In the genomic region with DNA sequence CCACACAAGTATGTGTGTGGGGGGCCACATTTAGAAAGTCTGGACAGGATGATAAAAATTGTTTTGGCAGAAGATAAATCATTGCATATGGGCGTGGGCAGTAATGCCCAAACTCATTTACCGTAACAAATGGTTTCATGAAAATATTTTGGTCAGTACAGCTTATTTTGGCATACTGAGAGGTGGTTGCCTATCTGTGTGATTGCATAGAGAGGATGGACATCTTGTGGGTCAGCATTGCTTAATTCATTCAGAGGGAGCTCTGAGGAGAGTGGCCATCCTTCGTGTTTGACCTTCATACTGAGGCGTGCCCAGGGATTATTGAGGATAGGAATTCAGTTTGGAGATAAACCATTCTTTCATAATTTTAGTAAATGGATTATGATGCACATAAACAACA, we compare ENCODE assay signal across 19 cellular contexts.
A peak's percentile ranks its signal among the peaks of the same experiment; 100 is the strongest.
DNase-seq lines count a peak whose midpoint lies in the region; ATAC-seq and TF ChIP-seq lines count a peak whose summit lies in the region.
"Had no signal": no experiment of that assay in that cellular context is flagged by ENCODE, and none has a peak within 500 bp of the region (broad histone marks: within the 10 kb centered on the region; RNA-seq: fewer than 3 reads in every experiment).

No MANE protein-coding gene starts in this region.

- H3K36me3 ChIP-seq in CD8-positive, alpha-beta memory T cell (ENCODE audit: insufficient read depth, low read length): no peaks in the 10 kb centered on the region
- no peaks in the 10 kb centered on the region for H3K36me3 ChIP-seq in parathyroid adenoma (ENCODE audit: control insufficient read depth, insufficient read depth, low read length)
- H3K36me3 ChIP-seq: ovary, right lobe of liver, tibial artery had no signal

- H3K27ac ChIP-seq in CD8-positive, alpha-beta memory T cell (ENCODE audit: low read depth, low read length): no peak overlapping the region
- no peak overlapping the region for H3K27ac ChIP-seq in parathyroid adenoma
- H3K27ac ChIP-seq: PC-9, right lobe of liver had no signal

- no peak overlapping the region for H3K9ac ChIP-seq in parathyroid adenoma

- H3K9me3 Mint-ChIP-seq in CD8-positive, alpha-beta memory T cell: no peaks in the 10 kb centered on the region
- no peaks in the 10 kb centered on the region for H3K9me3 Mint-ChIP-seq in endothelial cell (ENCODE audit: unreplicated experiment)
- H3K9me3 Mint-ChIP-seq: activated naive CD8-positive, alpha-beta T cell treated with anti-CD3 and anti-CD28 coated beads, Interleukin-2, amount 10 ng/mL, durations not matched to agents 7 days and 5 days; activated T-helper 1 cell treated with anti-CD3 and anti-CD28 coated beads, Interleukin-12 subunit alpha, Interleukin-12 subunit beta, Interleukin-2, Interleukin-4 antibody, amounts not matched to agents 30 ng/mL and 10 ng/mL and 1 ng/mL, durations not matched to agents 14 hours and 24 hours and 36 hours had no signal

- peaks cover 0 to 2% (median 0%) of the 10 kb centered on the region in 3 donors for H3K36me3 Mint-ChIP-seq in CD8-positive, alpha-beta memory T cell
- no peaks in the 10 kb centered on the region for H3K36me3 Mint-ChIP-seq in endothelial cell (ENCODE audit: low read depth, unreplicated experiment)
- H3K36me3 Mint-ChIP-seq: activated naive CD8-positive, alpha-beta T cell treated with anti-CD3 and anti-CD28 coated beads, Interleukin-2, amount 10 ng/mL, durations not matched to agents 7 days and 5 days had no signal

- no peak overlapping the region for H3K4me3 ChIP-seq in CD8-positive, alpha-beta memory T cell (ENCODE audit: low read length)
- no peak overlapping the region for H3K4me3 ChIP-seq in parathyroid adenoma (ENCODE audit: low read depth, low read length)
- H3K4me3 ChIP-seq: ovary, PC-9 had no signal

- peaks cover 12 to 23% (median 15%) of the 10 kb centered on the region in 3 donors for H3K4me1 Mint-ChIP-seq in CD8-positive, alpha-beta memory T cell
- peaks cover 6% of the 10 kb centered on the region for H3K4me1 Mint-ChIP-seq in endothelial cell (ENCODE audit: unreplicated experiment)

- peaks cover 0 to 7% of the 10 kb centered on the region in 2 donors for H3K27me3 Mint-ChIP-seq in CD8-positive, alpha-beta memory T cell
- H3K27me3 Mint-ChIP-seq in endothelial cell (ENCODE audit: unreplicated experiment): peaks cover 4% of the 10 kb centered on the region

- POLR2A ChIA-PET in CD8-positive, alpha-beta memory T cell (lab: Charles Lee): no interaction called here

- peak overlapping the region in 5 of 7 donors; percentile 3 to 82 (median 32) for H3K4me3 Mint-ChIP-seq in CD8-positive, alpha-beta memory T cell
- no peak overlapping the region for H3K4me3 Mint-ChIP-seq in endothelial cell (ENCODE audit: unreplicated experiment)

- H3K9me3 ChIP-seq in CD8-positive, alpha-beta memory T cell (ENCODE audit: low read length): no peaks in the 10 kb centered on the region
- H3K9me3 ChIP-seq in parathyroid adenoma (ENCODE audit: control insufficient read depth, low read length): no peaks in the 10 kb centered on the region
- H3K9me3 ChIP-seq: ovary, right lobe of liver, tibial artery had no signal

- DNase-seq in CD8-positive, alpha-beta memory T cell: no peak
- DNase-seq in NCI-H226 (peak; percentile 45), fibroblast of peridontal ligament (ENCODE audit: extremely low read depth) (peak; percentile 37), endothelial cell (ENCODE audit: low spot score) (no peak), cardiac septum (ENCODE audit: low spot score) (no peak), NCI-H1436 treated with DMSO at 0.1 percent for 48 hours (lab: John Stamatoyannopoulos, UW) (no peak)
- DNase-seq: activated CD8-positive, alpha-beta memory T cell treated with anti-CD3 and anti-CD28 coated beads for 24 hours; activated naive CD8-positive, alpha-beta T cell treated with anti-CD3 and anti-CD28 coated beads, Interleukin-2, amount 10 ng/mL, durations not matched to agents 7 days and 5 days; AML-193; NCI-H1436; NCI-H82; ovary; PC-9; right lobe of liver; stimulated activated naive CD4-positive, alpha-beta T cell; tibial artery had no signal

- H3K4me2 ChIP-seq in parathyroid adenoma (ENCODE audit: low read length): no peak overlapping the region

- no peak for ATAC-seq in GM21528 (IDR thresholded peaks at IDR 0.05; ENCODE audit: low FRiP score, unreplicated experiment)

- TF ChIP-seq CTCF in parathyroid adenoma (IDR thresholded peaks at IDR 0.05) (no peak), endothelial cell (IDR thresholded peaks at IDR 0.05; ENCODE audit: unreplicated experiment) (no peak)

- CTCF ChIA-PET in CD8-positive, alpha-beta memory T cell (lab: Charles Lee): interaction anchor here (1.9 to 2.9 kb wide), 4 partner anchors 20 to 640 kb away, joined by 5 to 14 read pairs (median 10); partner anchors contain the start of gene ZBTB20

- H2AFZ ChIP-seq in parathyroid adenoma: peak overlapping the region; percentile 89
- H2AFZ ChIP-seq: PC-9 had no signal

- no peaks in the 10 kb centered on the region for H3K79me2 ChIP-seq in parathyroid adenoma

- H3K27ac Mint-ChIP-seq in CD8-positive, alpha-beta memory T cell: peak overlapping the region in 3 of 8 donors; percentile 25 to 38 (median 33)
- H3K27ac Mint-ChIP-seq in endothelial cell (ENCODE audit: unreplicated experiment): no peak overlapping the region

- intact Hi-C loops in cardiac septum (cut with DNase I): loop anchor here (10.0 kb wide), 1 partner anchor 211 kb away; no protein-coding TSS in a partner anchor

- H3K4me1 ChIP-seq in CD8-positive, alpha-beta memory T cell (ENCODE audit: insufficient read depth, low read length): peaks cover 5% of the 10 kb centered on the region
- H3K4me1 ChIP-seq in parathyroid adenoma: peaks cover 9% of the 10 kb centered on the region

- H3K27me3 ChIP-seq in CD8-positive, alpha-beta memory T cell (ENCODE audit: insufficient read depth, low read length, poor library complexity, severe bottlenecking): no peaks in the 10 kb centered on the region
- no peaks in the 10 kb centered on the region for H3K27me3 ChIP-seq in parathyroid adenoma (ENCODE audit: control insufficient read depth, insufficient read depth, low read length)
- H3K27me3 ChIP-seq: ovary, right lobe of liver, tibial artery had no signal

Comparison
In these comparisons a context has a peak if more than half of its experiments do, and no peak if none do; other contexts are left out.
1. DNase-seq: peak in NCI-H226 (single experiment) and fibroblast of peridontal ligament (single experiment); none in CD8-positive, alpha-beta memory T cell (0 of 5), endothelial cell (single experiment), cardiac septum (single experiment) and NCI-H1436 treated with DMSO at 0.1 percent for 48 hours (single experiment).